In genomic region chr16:72590179-72590937, GRCh38 we compare ENCODE assay signal across 11 cellular contexts.
DNase-seq lines count a peak whose midpoint lies in the region; ATAC-seq and TF ChIP-seq lines count a peak whose summit lies in the region.
"Had no signal": no experiment of that assay in that cellular context is flagged by ENCODE, and none has a peak within 500 bp of the region (broad histone marks: within the 10 kb centered on the region; RNA-seq: fewer than 3 reads in every experiment).

No MANE protein-coding gene starts in this region.

- H3K4me3 ChIP-seq in DOHH2 (ENCODE audit: low read length) (0 out of 2 replicates have a peak overlapping the region, but pooled peaks have one; percentile 19), IMR-90 (ENCODE audit: insufficient read depth, low read depth, low read length) (no peak overlapping the region), right cardiac atrium (ENCODE audit: low read length) (no peak overlapping the region)

- H3K79me1 ChIP-seq in IMR-90 (ENCODE audit: low read depth in 1 of 2, low read length in 2 of 2): no peaks in the 10 kb centered on the region

- H3K27ac ChIP-seq in DOHH2 (ENCODE audit: low read depth, low read length) (no peak overlapping the region), IMR-90 (ENCODE audit: insufficient read depth, low read length) (no peak overlapping the region), right cardiac atrium (ENCODE audit: low read length) (no peak overlapping the region)

- no CpG with 5 or more reads among the region's 2 CpGs for WGBS in IMR-90 (ENCODE audit: extremely low coverage in 2 of 2, insufficient read length in 1 of 2), 2 experiments
- WGBS in right cardiac atrium: 63% methylated on average over 2 of the region's 2 CpGs

- H2BK5ac ChIP-seq in IMR-90 (ENCODE audit: low read depth, low read length, poor library complexity, severe bottlenecking): no peak overlapping the region

- H3K23ac ChIP-seq in IMR-90 (ENCODE audit: low read depth, low read length): no peak overlapping the region

- TF ChIP-seq POLR2A in IMR-90 (IDR thresholded peaks at IDR 0.05; ENCODE audit: low read depth, low read length): no peak

- H3K79me2 ChIP-seq in DOHH2 (ENCODE audit: control insufficient read depth, low read length): no peaks in the 10 kb centered on the region

- H3K4me1 ChIP-seq in DOHH2 (ENCODE audit: control insufficient read depth, low read length) (peaks cover 12% of the 10 kb centered on the region), IMR-90 (ENCODE audit: control insufficient read depth, insufficient read depth, low read length) (no peaks in the 10 kb centered on the region), right cardiac atrium (ENCODE audit: control insufficient read depth, insufficient read depth, low read length) (no peaks in the 10 kb centered on the region)

- peak; percentile 77 for ATAC-seq in GM19324 (IDR thresholded peaks at IDR 0.05; ENCODE audit: low FRiP score, unreplicated experiment)
- peak; percentile 80 for ATAC-seq in HG02840 (IDR thresholded peaks at IDR 0.05; ENCODE audit: low FRiP score, unreplicated experiment)
- peak; percentile 53 for ATAC-seq in IMR-90 (ENCODE audit: low read depth)
- no peak for ATAC-seq in right cardiac atrium
- ATAC-seq: left ventricle myocardium superior, WTC11 had no signal

- H3K14ac ChIP-seq in IMR-90 (replicated peaks; ENCODE audit: low read depth, low read length): no peak overlapping the region

- H2AK9ac ChIP-seq in IMR-90 (replicated peaks; ENCODE audit: low read depth, low read length, poor library complexity): no peak overlapping the region

- no peak overlapping the region for H2BK120ac ChIP-seq in IMR-90 (ENCODE audit: low read depth, low read length)

- TF ChIP-seq CTCF in DOHH2 (IDR thresholded peaks at IDR 0.05; ENCODE audit: low read depth, low read length, poor library complexity, severe bottlenecking) (no peak), IMR-90 (conservative IDR thresholded peaks at IDR 0.05; ENCODE audit: low read depth, low read length) (no peak)

- H3K4me2 ChIP-seq in DOHH2 (ENCODE audit: low read length) (peak overlapping the region; percentile 32), IMR-90 (ENCODE audit: low read depth, low read length) (no peak overlapping the region)

- H3K36me3 ChIP-seq in DOHH2 (ENCODE audit: control insufficient read depth, low read length): no peaks in the 10 kb centered on the region
- no peaks in the 10 kb centered on the region for H3K36me3 ChIP-seq in IMR-90 (ENCODE audit: control insufficient read depth, insufficient read depth, low read length)

- no peaks in the 10 kb centered on the region for H3K9me3 ChIP-seq in DOHH2 (ENCODE audit: control insufficient read depth, insufficient read depth, low read length)
- no peaks in the 10 kb centered on the region for H3K9me3 ChIP-seq in IMR-90 (ENCODE audit: control insufficient read depth, insufficient read depth, low read length)
- no peaks in the 10 kb centered on the region for H3K9me3 ChIP-seq in right cardiac atrium (ENCODE audit: control insufficient read depth, low read length)

- H4K20me1 ChIP-seq in DOHH2 (ENCODE audit: control insufficient read depth, insufficient read depth, low read depth, low read length) (no peaks in the 10 kb centered on the region), IMR-90 (ENCODE audit: insufficient read depth, low read length) (no peaks in the 10 kb centered on the region)

- TF ChIP-seq RAD21 in IMR-90 (IDR thresholded peaks at IDR 0.05; ENCODE audit: low read length): no peak

- H2BK15ac ChIP-seq in IMR-90 (ENCODE audit: low read depth, low read length): no peak overlapping the region

- H3K9ac ChIP-seq in IMR-90 (ENCODE audit: low read depth, low read length): no peak overlapping the region

- no peaks in the 10 kb centered on the region for H3F3A ChIP-seq in DOHH2 (ENCODE audit: control insufficient read depth, insufficient read depth)

- no peaks in the 10 kb centered on the region for H3K27me3 ChIP-seq in DOHH2 (ENCODE audit: control insufficient read depth, low read length)
- H3K27me3 ChIP-seq in IMR-90 (ENCODE audit: control insufficient read depth, insufficient read depth, low read length): no peaks in the 10 kb centered on the region
- H3K27me3 ChIP-seq in right cardiac atrium (ENCODE audit: control insufficient read depth, insufficient read depth): no peaks in the 10 kb centered on the region

- H3K56ac ChIP-seq in IMR-90 (ENCODE audit: extremely low read depth, insufficient read depth, low read length): no peak overlapping the region

- no TSS peak for BruUV-seq in IMR-90 (replicated peaks; lab: Mats Ljungman, UMichigan)

- no peak overlapping the region for H3K4ac ChIP-seq in IMR-90 (ENCODE audit: low read depth, low read length)

- H2BK20ac ChIP-seq in IMR-90 (ENCODE audit: low read depth, low read length): no peak overlapping the region

- H4K91ac ChIP-seq in IMR-90 (ENCODE audit: insufficient read depth, low read depth, low read length): no peak overlapping the region

- H3K18ac ChIP-seq in IMR-90 (ENCODE audit: low read depth, low read length): no peak overlapping the region

- H4K5ac ChIP-seq in IMR-90 (ENCODE audit: low read depth, low read length): no peak overlapping the region

- no peak overlapping the region for H2AK5ac ChIP-seq in IMR-90 (ENCODE audit: low read depth, low read length)

- no peak overlapping the region for H4K8ac ChIP-seq in IMR-90 (ENCODE audit: low read depth in 2 of 2, low read length in 2 of 2)

- peaks cover 3% of the 10 kb centered on the region; the same call in 1 of the 2 replicates for H3K9me1 ChIP-seq in IMR-90 (ENCODE audit: insufficient read depth, low read length)

- intact Hi-C loops in IMR-90 (cut with micrococcal nuclease): no loop called here
- intact Hi-C loops in right cardiac atrium (cut with DNase I): no loop called here
- intact Hi-C loops in posterior vena cava (cut with DNase I): loop anchor here in 1 of 2 donors (5.0 kb wide), 1 partner anchor 37 kb away; no protein-coding TSS in a partner anchor

- H3K9me2 ChIP-seq in DOHH2 (replicated peaks; ENCODE audit: control insufficient read depth, low read length): no peaks in the 10 kb centered on the region

- POLR2A ChIA-PET in IMR-90 (lab: Charles Lee; ENCODE audit: unreplicated experiment): no interaction called here

- in situ Hi-C loops in IMR-90 (cut with MboI; ENCODE audit: low sequenced_read_pairs): no loop called here

- CTCF ChIA-PET in IMR-90 (lab: Yijun Ruan, JAX): no interaction called here

- H2AFZ ChIP-seq in IMR-90 (replicated peaks; ENCODE audit: low read length, poor library complexity): no peak overlapping the region

- DNase-seq in IMR-90 (peak; percentile 44), cortex of kidney (lab: John Stamatoyannopoulos, UW) (no peak), right cardiac atrium (no peak), NCI-H446 treated with DMSO at 0.1 percent for 48 hours (lab: John Stamatoyannopoulos, UW) (no peak), posterior vena cava (ENCODE audit: low spot score) (no peak)
- DNase-seq: left ventricle myocardium superior, OCI-M1 had no signal

- dilution Hi-C loops in IMR-90 (cut with HindIII; ENCODE audit: low sequenced_read_pairs, unreplicated experiment): no loop called here

TF ChIP-seq in IMR-90, 13 proteins besides CTCF, POLR2A, EP300 and RAD21:
- no peak for TF ChIP-seq MXI1 (IDR thresholded peaks at IDR 0.05; ENCODE audit: borderline replicate concordance, low read depth, low read length)
- TF ChIP-seq MAZ (IDR thresholded peaks at IDR 0.05; ENCODE audit: borderline replicate concordance, low read depth, low read length): no peak
- no peak for TF ChIP-seq RCOR1 (IDR thresholded peaks at IDR 0.05; ENCODE audit: insufficient replicate concordance, low read length)
- no peak for TF ChIP-seq USF2 (IDR thresholded peaks at IDR 0.05; ENCODE audit: low read depth, low read length)
- TF ChIP-seq CHD1 (IDR thresholded peaks at IDR 0.05; ENCODE audit: low read depth, low read length): no peak
- no peak for TF ChIP-seq CEBPB (IDR thresholded peaks at IDR 0.05; ENCODE audit: low read depth, low read length)
- TF ChIP-seq NFE2L2 (IDR thresholded peaks at IDR 0.05; ENCODE audit: low read depth, low read length): no peak
- TF ChIP-seq FOS (IDR thresholded peaks at IDR 0.05; ENCODE audit: low read depth, low read length): no peak
- no peak for TF ChIP-seq MAFK (IDR thresholded peaks at IDR 0.05; ENCODE audit: low read depth, low read length)
- TF ChIP-seq BHLHE40 (IDR thresholded peaks at IDR 0.05; ENCODE audit: low read depth, low read length): no peak
- no peak for TF ChIP-seq ELK1 (IDR thresholded peaks at IDR 0.05; ENCODE audit: borderline replicate concordance, low read depth, low read length)
- TF ChIP-seq RFX5 (IDR thresholded peaks at IDR 0.05; ENCODE audit: low read depth, low read length): no peak
- no peak for TF ChIP-seq SMC3 (IDR thresholded peaks at IDR 0.05; ENCODE audit: low read depth, low read length)
TF ChIP-seq in IMR-90: peak in this region for 0.

Comparison
In these comparisons a context has a peak if more than half of its experiments do, and no peak if none do; other contexts are left out.
1. ATAC-seq: peak in GM19324 (single experiment), HG02840 (single experiment) and IMR-90 (single experiment); none in right cardiac atrium (0 of 2).